In the genomic region with DNA sequence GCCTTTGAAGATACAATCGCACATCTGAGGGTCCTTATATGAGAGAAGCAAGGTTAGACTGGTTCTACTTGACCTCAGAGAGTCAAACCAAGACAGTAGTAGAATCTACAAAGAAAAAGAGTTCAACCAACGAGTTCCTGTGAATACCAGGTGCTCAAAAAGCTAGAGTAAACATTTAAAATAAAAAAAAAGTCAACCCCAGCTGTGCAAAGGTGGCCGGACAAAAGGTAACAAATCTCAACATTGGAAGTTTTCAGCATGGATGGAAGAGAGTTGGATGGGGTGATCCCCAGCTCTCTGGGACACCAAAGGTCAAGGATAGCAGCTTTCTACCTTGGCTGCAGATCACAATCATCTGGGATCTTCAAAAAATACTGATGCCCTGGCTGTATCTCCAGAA, we compare ENCODE assay signal across 17 cellular contexts. TPM values are rescaled to one million over a fixed set of nuclear protein-coding genes. Genes with fewer than 3 reads are reported as not detected.
DNase-seq lines count a peak whose midpoint lies in the region; ATAC-seq and TF ChIP-seq lines count a peak whose summit lies in the region.
"Had no signal": no experiment of that assay in that cellular context is flagged by ENCODE, and none has a peak within 500 bp of the region (broad histone marks: within the 10 kb centered on the region; RNA-seq: fewer than 3 reads in every experiment).

No MANE protein-coding gene starts in this region.

- H3K4me3 Mint-ChIP-seq in endodermal cell: no peak overlapping the region
- H3K4me3 Mint-ChIP-seq: CD4-positive, CD25-positive, alpha-beta regulatory T cell; CD8-positive, alpha-beta memory T cell; GM23338 had no signal

- no peaks in the 10 kb centered on the region for H3K9me2 ChIP-seq in Karpas-422 (replicated peaks; ENCODE audit: insufficient read depth, low read length)

- no peak overlapping the region for H3K4me2 ChIP-seq in Karpas-422 (ENCODE audit: low read depth, low read length, poor library complexity, severe bottlenecking)
- H3K4me2 ChIP-seq: GM23338 had no signal

- H3K27ac ChIP-seq in left ventricle myocardium inferior (replicated peaks) (peak overlapping the region; percentile 12), right cardiac atrium (ENCODE audit: low read length) (no peak overlapping the region), Karpas-422 (ENCODE audit: low read length) (peak overlapping the region; percentile 96), endodermal cell (ENCODE audit: low read depth, low read length) (no peak overlapping the region)

- H3K9me3 Mint-ChIP-seq in endodermal cell: no peaks in the 10 kb centered on the region
- H3K9me3 Mint-ChIP-seq: CD8-positive, alpha-beta memory T cell; GM23338 had no signal

- H3K4me3 ChIP-seq in left ventricle myocardium inferior (no peak overlapping the region), right cardiac atrium (ENCODE audit: low read length) (no peak overlapping the region), Karpas-422 (ENCODE audit: low read length) (no peak overlapping the region), endodermal cell (ENCODE audit: low read length) (no peak overlapping the region)
- H3K4me3 ChIP-seq: GM23338 had no signal

- H3K9me3 ChIP-seq in left ventricle myocardium inferior (replicated peaks) (no peaks in the 10 kb centered on the region), right cardiac atrium (ENCODE audit: control insufficient read depth, low read length) (no peaks in the 10 kb centered on the region), Karpas-422 (ENCODE audit: low read length) (no peaks in the 10 kb centered on the region), endodermal cell (ENCODE audit: control insufficient read depth, low read length) (no peaks in the 10 kb centered on the region)
- H3K9me3 ChIP-seq: BE2C had no signal

- WGBS in right cardiac atrium: 86% methylated on average over 3 of the region's 3 CpGs
- 95 to 100% methylated on average over 3 of the region's 3 CpGs for WGBS in endodermal cell (ENCODE audit: insufficient coverage in 1 of 2, insufficient read length in 1 of 2), 2 experiments

- no peak overlapping the region for H2AFZ ChIP-seq in Karpas-422 (ENCODE audit: low read length)
- H2AFZ ChIP-seq: GM23338 had no signal

- intact Hi-C loops in left ventricle myocardium inferior (cut with micrococcal nuclease) (no loop called here), right cardiac atrium (cut with DNase I) (no loop called here)

- peaks cover 38% of the 10 kb centered on the region for H3K36me3 Mint-ChIP-seq in endodermal cell (ENCODE audit: low read depth)
- H3K36me3 Mint-ChIP-seq: CD4-positive, CD25-positive, alpha-beta regulatory T cell; CD8-positive, alpha-beta memory T cell had no signal

- no peaks in the 10 kb centered on the region for H3K36me3 ChIP-seq in left ventricle myocardium inferior
- H3K36me3 ChIP-seq in Karpas-422 (ENCODE audit: insufficient read depth, low read length): peaks cover 15% of the 10 kb centered on the region; the same call in 1 of the 2 replicates
- H3K36me3 ChIP-seq in endodermal cell (ENCODE audit: control insufficient read depth, insufficient read depth, low read length): peaks cover 60% of the 10 kb centered on the region
- H3K36me3 ChIP-seq: BE2C had no signal

- no peaks in the 10 kb centered on the region for H3K27me3 Mint-ChIP-seq in endodermal cell (ENCODE audit: insufficient read depth)
- H3K27me3 Mint-ChIP-seq: CD4-positive, CD25-positive, alpha-beta regulatory T cell had no signal

- TF ChIP-seq CTCF in left ventricle myocardium inferior (IDR thresholded peaks at IDR 0.05; ENCODE audit: borderline replicate concordance) (no peak), endodermal cell (conservative IDR thresholded peaks at IDR 0.05) (no peak)

- peak overlapping the region; percentile 75 for H3K27ac Mint-ChIP-seq in endodermal cell
- H3K27ac Mint-ChIP-seq: CD4-positive, CD25-positive, alpha-beta regulatory T cell; GM23338 had no signal

- no peaks in the 10 kb centered on the region for H3K27me3 ChIP-seq in left ventricle myocardium inferior (ENCODE audit: low read depth)
- H3K27me3 ChIP-seq in right cardiac atrium (ENCODE audit: control insufficient read depth, insufficient read depth): no peaks in the 10 kb centered on the region
- H3K27me3 ChIP-seq in Karpas-422 (ENCODE audit: low read length): no peaks in the 10 kb centered on the region
- no peaks in the 10 kb centered on the region for H3K27me3 ChIP-seq in endodermal cell (ENCODE audit: control insufficient read depth, insufficient read depth, low read length, poor library complexity, severe bottlenecking)
- H3K27me3 ChIP-seq: BE2C had no signal

- ATAC-seq in right cardiac atrium: no peak
- no peak for ATAC-seq in HG02885 (IDR thresholded peaks at IDR 0.05; ENCODE audit: poor library complexity, unreplicated experiment)
- ATAC-seq: GM23338 had no signal

- H3K79me2 ChIP-seq in Karpas-422 (ENCODE audit: low read length): peaks cover 78% of the 10 kb centered on the region

- H3K4me1 Mint-ChIP-seq in endodermal cell: peaks cover 61% of the 10 kb centered on the region
- H3K4me1 Mint-ChIP-seq: CD4-positive, CD25-positive, alpha-beta regulatory T cell; CD8-positive, alpha-beta memory T cell had no signal

- peaks cover 84% of the 10 kb centered on the region for H3K4me1 ChIP-seq in left ventricle myocardium inferior
- H3K4me1 ChIP-seq in right cardiac atrium (ENCODE audit: control insufficient read depth, insufficient read depth, low read length): peaks cover 20% of the 10 kb centered on the region
- H3K4me1 ChIP-seq in Karpas-422 (ENCODE audit: low read length): peaks cover 96% of the 10 kb centered on the region
- H3K4me1 ChIP-seq in endodermal cell (ENCODE audit: control insufficient read depth, insufficient read depth, low read length): no peaks in the 10 kb centered on the region

- no peak overlapping the region for H3K9ac ChIP-seq in Karpas-422 (ENCODE audit: low read length)
- H3K9ac ChIP-seq in endodermal cell (ENCODE audit: extremely low read depth, low read length, poor library complexity, severe bottlenecking): no peak overlapping the region

- H4K20me1 ChIP-seq in Karpas-422 (ENCODE audit: insufficient read depth, low read depth, low read length): peaks cover 5% of the 10 kb centered on the region; the same call in 1 of the 2 replicates

- DNase-seq in left ventricle myocardium inferior: no peak
- DNase-seq in right cardiac atrium: no peak
- no peak for DNase-seq in Karpas-422
- DNase-seq in endodermal cell: no peak
- no peak for DNase-seq in SIG-M5 treated with dmso at 0.1 percent for 504 hours (lab: John Stamatoyannopoulos, UW; ENCODE audit: unreplicated experiment)
- no peak for DNase-seq in activated effector memory CD4-positive, alpha-beta T cell treated with anti-CD3 and anti-CD28 coated beads, Interleukin-2, amount 50 U/mL, for 16 hours
- DNase-seq: ACHN; BE2C; C1 segment of cervical spinal cord; CD4-positive, CD25-positive, alpha-beta regulatory T cell; CD8-positive, alpha-beta memory T cell; COR-L47; DMS79 treated with DMSO at 0.1 percent for 48 hours; GF-D8; HCEC 1CT had no signal

RNA-seq across cellular contexts. Expression of a gene that starts 14.4 kb away (rescaled TPM):
- total RNA-seq in left ventricle myocardium inferior: 19.4 TPM
- total RNA-seq in right cardiac atrium: 10 to 100 TPM; 25.7 to 38.9 (median 31.0) TPM
- polyA plus RNA-seq in right cardiac atrium: 14.5 TPM
- 27.1 and 42.8 TPM in 2 replicates for total RNA-seq in Karpas-422 (2014; rRNA removed; shearing (Covaris generic); ENCODE audit: low replicate concordance)
- total RNA-seq in endodermal cell: 10 to 100 TPM; 28.1 to 38.1 TPM
- polyA plus RNA-seq in endodermal cell (2013, experiment 1 of 2): 10.8 TPM
- polyA plus RNA-seq in endodermal cell (2013, experiment 2 of 2): 12.5 TPM

Comparison
In these comparisons a context has a peak if more than half of its experiments do, and no peak if none do; other contexts are left out.
1. H3K27ac ChIP-seq: peak in left ventricle myocardium inferior (single experiment) and Karpas-422 (single experiment); none in right cardiac atrium (single experiment) and endodermal cell (single experiment).